Comparison of ENCODE assay signal across 1 cellular context in the genomic region with DNA sequence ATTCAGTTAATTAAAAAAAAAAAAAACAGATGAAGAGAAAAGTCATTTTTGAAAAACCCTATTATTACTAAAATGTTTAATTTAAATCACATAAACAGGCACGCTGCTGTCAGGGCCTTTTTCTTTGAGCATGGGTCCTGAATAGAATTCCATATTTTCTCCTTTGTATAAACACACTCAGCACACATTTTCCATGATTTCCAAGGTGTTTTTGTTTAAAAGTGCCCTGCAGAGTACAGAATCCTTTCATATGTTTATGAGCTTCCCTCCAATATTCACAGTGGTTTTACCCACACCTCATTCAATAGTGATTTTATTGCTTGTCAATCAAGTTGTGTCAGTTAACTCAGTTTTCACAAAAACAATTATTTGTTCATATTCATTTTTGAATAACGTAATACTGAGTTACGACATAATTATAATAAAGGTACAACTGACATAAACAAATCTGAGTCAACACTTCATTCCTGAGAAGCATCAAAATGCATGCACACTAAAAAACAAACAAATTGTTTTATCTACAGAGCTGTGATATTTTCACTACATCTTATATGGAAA.
TF ChIP-seq lines count a peak whose summit lies in the region.

No MANE protein-coding gene starts in this region.

TF ChIP-seq in GM23338, 12 proteins besides CTCF, POLR2A, EP300 and RAD21 (continued from another document):
- TF ChIP-seq ZNF462 (CRISPR knock-in tag; IDR thresholded peaks at IDR 0.05) (no peak), POLR2AphosphoS5 (IDR thresholded peaks at IDR 0.05; ENCODE audit: low read depth) (no peak), ZNF331 (CRISPR knock-in tag; IDR thresholded peaks at IDR 0.05; ENCODE audit: low read depth) (no peak), STAT1 (IDR thresholded peaks at IDR 0.05; ENCODE audit: unreplicated experiment) (no peak)
- TF ChIP-seq, protein P1, sequence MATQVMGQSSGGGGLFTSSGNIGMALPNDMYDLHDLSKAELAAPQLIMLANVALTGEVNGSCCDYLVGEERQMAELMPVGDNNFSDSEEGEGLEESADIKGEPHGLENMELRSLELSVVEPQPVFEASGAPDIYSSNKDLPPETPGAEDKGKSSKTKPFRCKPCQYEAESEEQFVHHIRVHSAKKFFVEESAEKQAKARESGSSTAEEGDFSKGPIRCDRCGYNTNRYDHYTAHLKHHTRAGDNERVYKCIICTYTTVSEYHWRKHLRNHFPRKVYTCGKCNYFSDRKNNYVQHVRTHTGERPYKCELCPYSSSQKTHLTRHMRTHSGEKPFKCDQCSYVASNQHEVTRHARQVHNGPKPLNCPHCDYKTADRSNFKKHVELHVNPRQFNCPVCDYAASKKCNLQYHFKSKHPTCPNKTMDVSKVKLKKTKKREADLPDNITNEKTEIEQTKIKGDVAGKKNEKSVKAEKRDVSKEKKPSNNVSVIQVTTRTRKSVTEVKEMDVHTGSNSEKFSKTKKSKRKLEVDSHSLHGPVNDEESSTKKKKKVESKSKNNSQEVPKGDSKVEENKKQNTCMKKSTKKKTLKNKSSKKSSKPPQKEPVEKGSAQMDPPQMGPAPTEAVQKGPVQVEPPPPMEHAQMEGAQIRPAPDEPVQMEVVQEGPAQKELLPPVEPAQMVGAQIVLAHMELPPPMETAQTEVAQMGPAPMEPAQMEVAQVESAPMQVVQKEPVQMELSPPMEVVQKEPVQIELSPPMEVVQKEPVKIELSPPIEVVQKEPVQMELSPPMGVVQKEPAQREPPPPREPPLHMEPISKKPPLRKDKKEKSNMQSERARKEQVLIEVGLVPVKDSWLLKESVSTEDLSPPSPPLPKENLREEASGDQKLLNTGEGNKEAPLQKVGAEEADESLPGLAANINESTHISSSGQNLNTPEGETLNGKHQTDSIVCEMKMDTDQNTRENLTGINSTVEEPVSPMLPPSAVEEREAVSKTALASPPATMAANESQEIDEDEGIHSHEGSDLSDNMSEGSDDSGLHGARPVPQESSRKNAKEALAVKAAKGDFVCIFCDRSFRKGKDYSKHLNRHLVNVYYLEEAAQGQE (IDR thresholded peaks at IDR 0.05; ENCODE audit: unreplicated experiment) = no peak
